Comparison of ENCODE assay signal across 11 cellular contexts in the genomic region with DNA sequence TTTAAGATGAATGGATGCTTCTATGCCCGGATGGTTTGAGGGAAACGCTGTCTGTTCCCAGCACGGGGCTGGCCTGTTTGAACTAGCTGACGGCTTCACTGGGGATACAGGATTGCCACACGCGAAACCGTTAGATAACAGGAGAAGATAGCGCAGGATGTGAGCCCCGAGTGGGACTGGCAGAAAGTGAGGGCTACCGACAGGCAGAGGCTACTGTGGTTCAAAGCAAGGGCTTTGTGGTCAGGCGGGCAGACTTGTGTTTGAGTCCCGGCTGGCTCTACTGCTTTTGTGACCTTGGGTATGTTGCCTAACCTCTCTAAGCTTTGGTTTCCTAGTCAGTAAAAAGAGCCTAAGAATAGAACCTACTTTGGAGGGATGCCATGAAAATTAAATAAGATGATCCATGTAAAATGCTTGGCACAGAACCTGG. TPM values are rescaled to one million over a fixed set of nuclear protein-coding genes. Genes with fewer than 3 reads are reported as not detected.
DNase-seq lines count a peak whose midpoint lies in the region; ATAC-seq and TF ChIP-seq lines count a peak whose summit lies in the region.
"Had no signal": no experiment of that assay in that cellular context is flagged by ENCODE, and none has a peak within 500 bp of the region (broad histone marks: within the 10 kb centered on the region; RNA-seq: fewer than 3 reads in every experiment).

No MANE protein-coding gene starts in this region.

- H2AFZ ChIP-seq in ACC112 (ENCODE audit: low read length, unreplicated experiment), result peak overlapping the region; percentile 23

- H3K27me3 ChIP-seq in ACC112 (ENCODE audit: insufficient read depth, low read length) (no peaks in the 10 kb centered on the region), mucosa of rectum (ENCODE audit: control insufficient read depth in 2 of 2, insufficient read depth in 2 of 2, low read length in 2 of 2) (peaks cover 0 to 4% of the 10 kb centered on the region in 2 donors)
- H3K27me3 ChIP-seq: BE2C had no signal

- H3K4me1 ChIP-seq in ACC112 (ENCODE audit: control insufficient read depth, insufficient read depth, low read length, unreplicated experiment) (peaks cover 34% of the 10 kb centered on the region), mucosa of rectum (ENCODE audit: control insufficient read depth in 2 of 2, insufficient read depth in 2 of 2, low read length in 2 of 2) (peaks cover 31 to 34% of the 10 kb centered on the region in 2 donors)

- DNase-seq in M059J (ENCODE audit: low read depth) (peak; percentile 56), caudate nucleus (lab: John Stamatoyannopoulos, UW) (no peak), SHP77 (lab: John Stamatoyannopoulos, UW) (no peak)
- no peak for DNase-seq in activated CD4-positive, alpha-beta T cell treated with anti-CD3 and anti-CD28 coated beads, Interleukin-2, amount 50 U/mL, for 48 hours
- DNase-seq: activated CD4-positive, alpha-beta T cell treated with anti-CD3 and anti-CD28 coated beads, Interleukin-2, amount 10 ng/mL, durations not matched to agents 7 days and 5 days; BE2C; NK-92 treated with Interleukin-12 subunit alpha and Interleukin-12 subunit beta, amount 100 ng/mL, for 24 hours had no signal

- peak overlapping the region; percentile 76 for H3K27ac ChIP-seq in ACC112 (ENCODE audit: low read depth, low read length)
- H3K27ac ChIP-seq in caudate nucleus (ENCODE audit: low read depth, low read length), result peak overlapping the region; percentile 36
- H3K27ac ChIP-seq in mucosa of rectum (ENCODE audit: low read depth in 2 of 2, low read length in 2 of 2), result peak overlapping the region; percentile 17 to 28

- ATAC-seq in SK-N-SH treated with all-trans-retinoic acid at 6 μM for 48 hours (no peak), GM18517 (IDR thresholded peaks at IDR 0.05; ENCODE audit: unreplicated experiment) (no peak)

- H3K9ac ChIP-seq in mucosa of rectum (ENCODE audit: low read depth in 1 of 2, low read length in 2 of 2), result peak overlapping the region in 1 of 2 donors; percentile 15

- H3K36me3 ChIP-seq in ACC112 (ENCODE audit: insufficient read depth, low read length) (no peaks in the 10 kb centered on the region), mucosa of rectum (ENCODE audit: control insufficient read depth in 2 of 2, insufficient read depth in 2 of 2, low read length in 2 of 2) (no peaks in the 10 kb centered on the region)
- H3K36me3 ChIP-seq: BE2C had no signal

- H3K79me2 ChIP-seq in ACC112 (ENCODE audit: control insufficient read depth, insufficient read depth, low read length, unreplicated experiment), result peaks cover 16% of the 10 kb centered on the region

- H3K4me3 ChIP-seq in ACC112 (ENCODE audit: low read depth, low read length), result no peak overlapping the region
- no peak overlapping the region for H3K4me3 ChIP-seq in mucosa of rectum (ENCODE audit: low read length in 2 of 2)

- H3K9me3 ChIP-seq in mucosa of rectum (ENCODE audit: control insufficient read depth in 2 of 2, low read length in 2 of 2), result no peaks in the 10 kb centered on the region
- H3K9me3 ChIP-seq: BE2C had no signal

TF ChIP-seq in SK-N-SH treated with all-trans-retinoic acid at 6 μM for 48 hours, 23 proteins besides CTCF, POLR2A, EP300 and RAD21:
- TF ChIP-seq OSR1 (CRISPR knock-in tag; IDR thresholded peaks at IDR 0.05), result no peak
- TF ChIP-seq TOX (CRISPR knock-in tag; IDR thresholded peaks at IDR 0.05; ENCODE audit: borderline replicate concordance), result no peak
- TF ChIP-seq RARB (CRISPR knock-in tag; IDR thresholded peaks at IDR 0.05), result no peak
- TF ChIP-seq ZNF8 (CRISPR knock-in tag; IDR thresholded peaks at IDR 0.05), result no peak
- TF ChIP-seq, protein P1, sequence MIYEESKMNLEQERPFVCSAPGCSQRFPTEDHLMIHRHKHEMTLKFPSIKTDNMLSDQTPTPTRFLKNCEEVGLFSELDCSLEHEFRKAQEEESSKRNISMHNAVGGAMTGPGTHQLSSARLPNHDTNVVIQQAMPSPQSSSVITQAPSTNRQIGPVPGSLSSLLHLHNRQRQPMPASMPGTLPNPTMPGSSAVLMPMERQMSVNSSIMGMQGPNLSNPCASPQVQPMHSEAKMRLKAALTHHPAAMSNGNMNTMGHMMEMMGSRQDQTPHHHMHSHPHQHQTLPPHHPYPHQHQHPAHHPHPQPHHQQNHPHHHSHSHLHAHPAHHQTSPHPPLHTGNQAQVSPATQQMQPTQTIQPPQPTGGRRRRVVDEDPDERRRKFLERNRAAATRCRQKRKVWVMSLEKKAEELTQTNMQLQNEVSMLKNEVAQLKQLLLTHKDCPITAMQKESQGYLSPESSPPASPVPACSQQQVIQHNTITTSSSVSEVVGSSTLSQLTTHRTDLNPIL (CRISPR knock-in tag; IDR thresholded peaks at IDR 0.05; ENCODE audit: low read depth), result no peak
- TF ChIP-seq, protein P2, sequence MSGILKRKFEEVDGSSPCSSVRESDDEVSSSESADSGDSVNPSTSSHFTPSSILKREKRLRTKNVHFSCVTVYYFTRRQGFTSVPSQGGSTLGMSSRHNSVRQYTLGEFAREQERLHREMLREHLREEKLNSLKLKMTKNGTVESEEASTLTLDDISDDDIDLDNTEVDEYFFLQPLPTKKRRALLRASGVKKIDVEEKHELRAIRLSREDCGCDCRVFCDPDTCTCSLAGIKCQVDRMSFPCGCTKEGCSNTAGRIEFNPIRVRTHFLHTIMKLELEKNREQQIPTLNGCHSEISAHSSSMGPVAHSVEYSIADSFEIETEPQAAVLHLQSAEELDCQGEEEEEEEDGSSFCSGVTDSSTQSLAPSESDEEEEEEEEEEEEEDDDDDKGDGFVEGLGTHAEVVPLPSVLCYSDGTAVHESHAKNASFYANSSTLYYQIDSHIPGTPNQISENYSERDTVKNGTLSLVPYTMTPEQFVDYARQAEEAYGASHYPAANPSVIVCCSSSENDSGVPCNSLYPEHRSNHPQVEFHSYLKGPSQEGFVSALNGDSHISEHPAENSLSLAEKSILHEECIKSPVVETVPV (CRISPR knock-in tag; IDR thresholded peaks at IDR 0.05), result no peak
- TF ChIP-seq ZFP3 (CRISPR knock-in tag; IDR thresholded peaks at IDR 0.05), result no peak
- no peak for TF ChIP-seq ISL1 (CRISPR knock-in tag; IDR thresholded peaks at IDR 0.05)
- no peak for TF ChIP-seq TCF4 (CRISPR knock-in tag; IDR thresholded peaks at IDR 0.05; ENCODE audit: borderline replicate concordance)
- TF ChIP-seq, protein P3, sequence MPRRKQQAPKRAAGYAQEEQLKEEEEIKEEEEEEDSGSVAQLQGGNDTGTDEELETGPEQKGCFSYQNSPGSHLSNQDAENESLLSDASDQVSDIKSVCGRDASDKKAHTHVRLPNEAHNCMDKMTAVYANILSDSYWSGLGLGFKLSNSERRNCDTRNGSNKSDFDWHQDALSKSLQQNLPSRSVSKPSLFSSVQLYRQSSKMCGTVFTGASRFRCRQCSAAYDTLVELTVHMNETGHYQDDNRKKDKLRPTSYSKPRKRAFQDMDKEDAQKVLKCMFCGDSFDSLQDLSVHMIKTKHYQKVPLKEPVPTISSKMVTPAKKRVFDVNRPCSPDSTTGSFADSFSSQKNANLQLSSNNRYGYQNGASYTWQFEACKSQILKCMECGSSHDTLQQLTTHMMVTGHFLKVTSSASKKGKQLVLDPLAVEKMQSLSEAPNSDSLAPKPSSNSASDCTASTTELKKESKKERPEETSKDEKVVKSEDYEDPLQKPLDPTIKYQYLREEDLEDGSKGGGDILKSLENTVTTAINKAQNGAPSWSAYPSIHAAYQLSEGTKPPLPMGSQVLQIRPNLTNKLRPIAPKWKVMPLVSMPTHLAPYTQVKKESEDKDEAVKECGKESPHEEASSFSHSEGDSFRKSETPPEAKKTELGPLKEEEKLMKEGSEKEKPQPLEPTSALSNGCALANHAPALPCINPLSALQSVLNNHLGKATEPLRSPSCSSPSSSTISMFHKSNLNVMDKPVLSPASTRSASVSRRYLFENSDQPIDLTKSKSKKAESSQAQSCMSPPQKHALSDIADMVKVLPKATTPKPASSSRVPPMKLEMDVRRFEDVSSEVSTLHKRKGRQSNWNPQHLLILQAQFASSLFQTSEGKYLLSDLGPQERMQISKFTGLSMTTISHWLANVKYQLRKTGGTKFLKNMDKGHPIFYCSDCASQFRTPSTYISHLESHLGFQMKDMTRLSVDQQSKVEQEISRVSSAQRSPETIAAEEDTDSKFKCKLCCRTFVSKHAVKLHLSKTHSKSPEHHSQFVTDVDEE (CRISPR knock-in tag; IDR thresholded peaks at IDR 0.05), result no peak
- TF ChIP-seq SNAI2 (CRISPR knock-in tag; IDR thresholded peaks at IDR 0.05), result no peak
- TF ChIP-seq ZFP30 (CRISPR knock-in tag; IDR thresholded peaks at IDR 0.05), result no peak

RNA-seq across cellular contexts. Expression of gene OAF, which starts 2.8 kb away (rescaled TPM):
- total RNA-seq in M059J (2014; rRNA removed; shearing (Covaris generic)), result 65.0 and 105 TPM in 2 replicates

RNA-seq across cellular contexts. Expression of gene POU2F3, which starts 31.9 kb away (rescaled TPM):
- 0.02 TPM in 1 of 2 replicates, not detected in the other for total RNA-seq in M059J (2014; rRNA removed; shearing (Covaris generic))
- total RNA-seq: activated CD4-positive, alpha-beta T cell treated with anti-CD3 and anti-CD28 coated beads, Interleukin-2, amount 10 ng/mL, durations not matched to agents 7 days and 5 days had no signal

Comparison
In these comparisons a context has a peak if more than half of its experiments do, and no peak if none do; other contexts are left out.
1. H3K27ac ChIP-seq: peak in every context shown above with its lines; median percentile 76 in ACC112; 36 in caudate nucleus; 22 in mucosa of rectum.